ENCODE assay signal across 8 cellular contexts in genomic region chr14:100317897-100318808, GRCh38.
A peak's percentile ranks its signal among the peaks of the same experiment; 100 is the strongest.
DNase-seq lines count a peak whose midpoint lies in the region; ATAC-seq and TF ChIP-seq lines count a peak whose summit lies in the region.

No MANE protein-coding gene starts in this region.

- no peaks in the 10 kb centered on the region for H3K27me3 ChIP-seq in HL-60 (ENCODE audit: insufficient read depth, poor library complexity, severe bottlenecking)
- H3K27me3 ChIP-seq in duodenal mucosa (ENCODE audit: control insufficient read depth in 1 of 2, insufficient read depth in 2 of 2, low read length in 2 of 2), result no peaks in the 10 kb centered on the region

- H3K36me3 ChIP-seq in duodenal mucosa (ENCODE audit: control insufficient read depth in 1 of 2, insufficient read depth in 2 of 2, low read length in 2 of 2), result no peaks in the 10 kb centered on the region

- H3K4me3 ChIP-seq in HL-60 (replicated peaks; ENCODE audit: insufficient read depth, low read length), result peak overlapping the region; percentile 35
- H3K4me3 ChIP-seq in duodenal mucosa (ENCODE audit: low read depth in 1 of 2, low read length in 2 of 2), result peak overlapping the region; percentile 52 to 55

- H3K27ac ChIP-seq in HL-60 (replicated peaks) (peak overlapping the region; percentile 39), duodenal mucosa (ENCODE audit: low read depth, low read length) (no peak overlapping the region)

- ATAC-seq in GM19463 (IDR thresholded peaks at IDR 0.05; ENCODE audit: unreplicated experiment), result peak; percentile 93

- no peaks in the 10 kb centered on the region for H3K9me3 ChIP-seq in duodenal mucosa (ENCODE audit: control insufficient read depth in 1 of 2, low read length in 2 of 2)

- DNase-seq in AML-193 (lab: John Stamatoyannopoulos, UW) (peak; percentile 37 to 56), HL-60 (ENCODE audit: low read depth in 1 of 2, low spot score in 1 of 2) (peak in 1 of 2 experiments; percentile 68), midbrain (lab: John Stamatoyannopoulos, UW) (peak; percentile 42), NCI-H748 treated with DMSO at 0.1 percent for 48 hours (lab: John Stamatoyannopoulos, UW) (no peak)
- peak; percentile 83 for DNase-seq in activated CD4-positive, alpha-beta T cell treated with anti-CD3 and anti-CD28 coated beads for 48 hours
- DNase-seq in stimulated activated CD8-positive, alpha-beta memory T cell treated with anti-CD3 and anti-CD28 coated beads, Interleukin-4, amount 100 ng/mL, for 24 hours (ENCODE audit: low read depth), result peak; percentile 59

- H3K9ac ChIP-seq in duodenal mucosa (ENCODE audit: low read depth in 1 of 2, low read length in 2 of 2), result peak overlapping the region; percentile 10 to 32

- H3K4me1 ChIP-seq in duodenal mucosa (ENCODE audit: control insufficient read depth in 1 of 2, insufficient read depth in 2 of 2, low read length in 2 of 2), result peaks cover 10 to 12% of the 10 kb centered on the region in 2 donors

- peak; percentile 52 for TF ChIP-seq CTCF in HL-60 (IDR thresholded peaks at IDR 0.05; ENCODE audit: insufficient read depth, low read length)
